ENCODE assay signal across 10 cellular contexts in genomic region chr6:44342489-44342888, GRCh38. TPM values are rescaled to one million over a fixed set of nuclear protein-coding genes. Genes with fewer than 3 reads are reported as not detected.
A peak's percentile ranks its signal among the peaks of the same experiment; 100 is the strongest.
DNase-seq lines count a peak whose midpoint lies in the region; ATAC-seq, FAIRE-seq and TF ChIP-seq lines count a peak whose summit lies in the region.
"Had no signal": no experiment of that assay in that cellular context is flagged by ENCODE, and none has a peak within 500 bp of the region (broad histone marks: within the 10 kb centered on the region; RNA-seq: fewer than 3 reads in every experiment).

Gene SPATS1, plus strand, starts transcription at chr6:44342650. Its CDS starts 446 bp downstream, at chr6:44343096.

- H3K9me3 ChIP-seq in prostate gland: no peaks in the 10 kb centered on the region
- no peaks in the 10 kb centered on the region for H3K9me3 ChIP-seq in PC-3 (ENCODE audit: low read length)

- WGBS in prostate gland: 3% methylated on average over 30 of the region's 31 CpGs

- BruUV-seq in PC-3 (replicated peaks; lab: Mats Ljungman, UMichigan): no TSS peak

- no peak for FAIRE-seq in RCC 7860 (lab: Jason Lieb, UNC)

- H3F3A ChIP-seq in PC-3 (ENCODE audit: low read length, unreplicated experiment): no peaks in the 10 kb centered on the region

- H2AFZ ChIP-seq in PC-3 (ENCODE audit: low read length): no peak within 1 kb of the TSS

- CTCF ChIA-PET in PC-3 (lab: Charles Lee): no interaction called here

- no peak within 1 kb of the TSS for H3K27ac ChIP-seq in prostate gland
- H3K27ac ChIP-seq in PC-3 (ENCODE audit: low read length): no peak within 1 kb of the TSS
- H3K27ac ChIP-seq: VCaP had no signal

- H3K36me3 ChIP-seq in prostate gland (no peaks in the 10 kb centered on the region), PC-3 (ENCODE audit: low read depth, low read length) (no peaks in the 10 kb centered on the region)

- no peaks in the 10 kb centered on the region for H3K9me3 Mint-ChIP-seq in glutamatergic neuron (ENCODE audit: unreplicated experiment)
- H3K9me3 Mint-ChIP-seq in T-helper 2 cell treated with Interferon-gamma antibody and Interleukin-4, amounts not matched to agents 5 μg/mL and 100 μg/mL, for 36 hours: no peaks in the 10 kb centered on the region

- peak; percentile 15 for DNase-seq in EL
- peak; percentile 76 for DNase-seq in NCI-H146 (lab: John Stamatoyannopoulos, UW)
- peak; percentile 45 for DNase-seq in glutamatergic neuron
- DNase-seq in prostate gland (ENCODE audit: low spot score): peak; percentile 14
- DNase-seq in PC-3: no peak
- no peak for DNase-seq in T-helper 2 cell treated with Interferon-gamma antibody and Interleukin-4, amounts not matched to agents 5 μg/mL and 100 μg/mL, for 36 hours (ENCODE audit: low spot score)
- DNase-seq in RCC 7860 (ENCODE audit: low spot score): no peak

- H3K4me1 Mint-ChIP-seq in glutamatergic neuron (ENCODE audit: low read depth, unreplicated experiment): no peaks in the 10 kb centered on the region
- no peaks in the 10 kb centered on the region for H3K4me1 Mint-ChIP-seq in T-helper 2 cell treated with Interferon-gamma antibody and Interleukin-4, amounts not matched to agents 5 μg/mL and 100 μg/mL, for 36 hours (ENCODE audit: low read depth)

- no peaks in the 10 kb centered on the region for H3K36me3 Mint-ChIP-seq in glutamatergic neuron (ENCODE audit: unreplicated experiment)
- no peaks in the 10 kb centered on the region for H3K36me3 Mint-ChIP-seq in T-helper 2 cell treated with Interferon-gamma antibody and Interleukin-4, amounts not matched to agents 5 μg/mL and 100 μg/mL, for 36 hours (ENCODE audit: low read depth)

- peaks cover 7% of the 10 kb centered on the region for H3K4me1 ChIP-seq in prostate gland (replicated peaks)
- peaks cover 5% of the 10 kb centered on the region; the same call in 1 of the 2 replicates for H3K4me1 ChIP-seq in PC-3 (ENCODE audit: insufficient read depth, low read length)

- H3K27me3 Mint-ChIP-seq in glutamatergic neuron (ENCODE audit: unreplicated experiment): peaks cover 4% of the 10 kb centered on the region
- peaks cover 48% of the 10 kb centered on the region for H3K27me3 Mint-ChIP-seq in T-helper 2 cell treated with Interferon-gamma antibody and Interleukin-4, amounts not matched to agents 5 μg/mL and 100 μg/mL, for 36 hours (ENCODE audit: low read depth)

- intact Hi-C loops in prostate gland (cut with DNase I): no loop called here
- intact Hi-C loops in PC-3 (cut with micrococcal nuclease): no loop called here

- no peaks in the 10 kb centered on the region for H4K20me1 ChIP-seq in PC-3 (ENCODE audit: low read length)

- no peak within 1 kb of the TSS for H3K27ac Mint-ChIP-seq in glutamatergic neuron (ENCODE audit: unreplicated experiment)
- no peak within 1 kb of the TSS for H3K27ac Mint-ChIP-seq in T-helper 2 cell treated with Interferon-gamma antibody and Interleukin-4, amounts not matched to agents 5 μg/mL and 100 μg/mL, for 36 hours

- POLR2A ChIA-PET in PC-3 (lab: Charles Lee; ENCODE audit: unreplicated experiment): no interaction called here

- ATAC-seq in PC-3: no peak
- no peak for ATAC-seq in GM19023 (IDR thresholded peaks at IDR 0.05; ENCODE audit: unreplicated experiment)

- H3K27me3 ChIP-seq in prostate gland (replicated peaks; ENCODE audit: insufficient read depth): no peaks in the 10 kb centered on the region
- H3K27me3 ChIP-seq in PC-3 (ENCODE audit: low read length): peaks cover 25% of the 10 kb centered on the region; the same call in 1 of the 2 replicates

- no peak for TF ChIP-seq POLR2A in prostate gland (IDR thresholded peaks at IDR 0.05)

- no peaks in the 10 kb centered on the region for H3K79me2 ChIP-seq in PC-3 (ENCODE audit: low read length)

- H3K4me3 ChIP-seq in prostate gland (peak within 1 kb of the TSS in 1 of 2 donors; percentile 13), PC-3 (ENCODE audit: low read length) (no peak within 1 kb of the TSS)

- H3K4me2 ChIP-seq in PC-3 (ENCODE audit: low read length): no peak within 1 kb of the TSS

- peak within 1 kb of the TSS; percentile 21 for H3K4me3 Mint-ChIP-seq in glutamatergic neuron (ENCODE audit: unreplicated experiment)
- H3K4me3 Mint-ChIP-seq in T-helper 2 cell treated with Interferon-gamma antibody and Interleukin-4, amounts not matched to agents 5 μg/mL and 100 μg/mL, for 36 hours: no peak within 1 kb of the TSS

- no peaks in the 10 kb centered on the region for H3K9me2 ChIP-seq in PC-3 (replicated peaks; ENCODE audit: low read length)

- no peak for TF ChIP-seq CTCF in glutamatergic neuron (IDR thresholded peaks at IDR 0.05; ENCODE audit: partially characterized antibody, unreplicated experiment)
- no peak for TF ChIP-seq CTCF in prostate gland (IDR thresholded peaks at IDR 0.05)
- no peak for TF ChIP-seq CTCF in PC-3 (conservative IDR thresholded peaks at IDR 0.05; ENCODE audit: low read depth, low read length)

- H3K9ac ChIP-seq in PC-3 (ENCODE audit: low read length): no peak within 1 kb of the TSS

RNA-seq across cellular contexts. Expression of gene SPATS1, which starts in this region (rescaled TPM):
- total RNA-seq in glutamatergic neuron (ENCODE audit: unreplicated experiment) (not detected), prostate gland (1 to 10 TPM in 1 of 2 donors, not detected in 1; 2.0 TPM), PC-3 (2014; rRNA removed) (not detected in 2 replicates)
- total RNA-seq: subcutaneous adipose tissue had no signal

Comparison
In these comparisons a context has a peak if more than half of its experiments do, and no peak if none do; other contexts are left out.
1. Peak in DNase-seq in glutamatergic neuron; RNA of the gene not detected or under 1 TPM.
2. DNase-seq: peak in EL (single experiment), NCI-H146 (single experiment) and prostate gland (single experiment); none in PC-3 (single experiment), T-helper 2 cell treated with Interferon-gamma antibody and Interleukin-4, amounts not matched to agents 5 μg/mL and 100 μg/mL, for 36 hours (single experiment) and RCC 7860 (single experiment).